In genomic region chr2:129267559-129267958, GRCh38 we compare ENCODE assay signal across 32 cellular contexts.
"Had no signal": no experiment of that assay in that cellular context is flagged by ENCODE, and none has a peak within 500 bp of the region (broad histone marks: within the 10 kb centered on the region; RNA-seq: fewer than 3 reads in every experiment).

No MANE protein-coding gene starts in this region.

- ATAC-seq: activated naive CD4-positive, alpha-beta T cell treated with anti-CD3 and anti-CD28 coated beads, Interleukin-2, amount 50 U/mL, for 72 hours; activated naive CD8-positive, alpha-beta T cell treated with anti-CD3 and anti-CD28 coated beads, Interleukin-2, amount 50 U/mL, for 24 hours; activated T-cell treated with anti-CD3 and anti-CD28 coated beads, Interleukin-2, amount 50 U/mL, for 4 hours; activated T-cell treated with anti-CD3 and anti-CD28 coated beads, Interleukin-2, amount 50 U/mL, for 72 hours; activated T-helper 17 cell treated with anti-CD3 and anti-CD28 coated beads, Interleukin-2, amount 50 U/mL, for 72 hours; body of pancreas had no signal

- H3K27ac ChIP-seq: adrenal gland, ascending aorta, body of pancreas, brain microvascular endothelial cell, breast epithelium, cardiac muscle cell had no signal

- H3K36me3 ChIP-seq: adrenal gland, ascending aorta, brain microvascular endothelial cell, breast epithelium, cardiac muscle cell had no signal

- H3K4me3 ChIP-seq: adrenal gland, ascending aorta, body of pancreas, breast epithelium, cardiac muscle cell had no signal

- H3K4me1 ChIP-seq: adrenal gland, ascending aorta, body of pancreas, breast epithelium had no signal

- DNase-seq: activated effector memory CD4-positive, alpha-beta T cell treated with anti-CD3 and anti-CD28 coated beads, Interleukin-2, amount 50 U/mL, for 16 hours; activated effector memory CD4-positive, alpha-beta T cell treated with Interleukin-2 at 50 U/mL for 16 hours; activated gamma-delta T cell; activated gamma-delta T cell treated with Interleukin-2 at 50 U/mL for 16 hours; activated naive CD4-positive, alpha-beta T cell; activated naive CD4-positive, alpha-beta T cell treated with anti-CD3 and anti-CD28 coated beads for 36 hours; activated naive CD4-positive, alpha-beta T cell treated with anti-CD3 and anti-CD28 coated beads, Interleukin-2, amount 10 ng/mL, durations not matched to agents 7 days and 5 days; activated naive CD4-positive, alpha-beta T cell treated with anti-CD3 and anti-CD28 coated beads, Interleukin-2, amount 50 U/mL, for 16 hours; activated naive CD4-positive, alpha-beta T cell treated with Interleukin-2 at 50 U/mL for 16 hours; activated naive CD8-positive, alpha-beta T cell treated with anti-CD3 and anti-CD28 coated beads for 36 hours; activated naive CD8-positive, alpha-beta T cell treated with anti-CD3 and anti-CD28 coated beads, Interleukin-2, amount 10 ng/mL, durations not matched to agents 7 days and 5 days; activated naive CD8-positive, alpha-beta T cell treated with anti-CD3 and anti-CD28 coated beads, Interleukin-2, amount 50 U/mL, for 24 hours; activated T-cell treated with anti-CD3 and anti-CD28 coated beads, Interleukin-2, amount 50 U/mL, for 4 hours; activated T-cell treated with anti-CD3 and anti-CD28 coated beads, Interleukin-2, amount 50 U/mL, for 48 hours; activated T-cell treated with anti-CD3 and anti-CD28 coated beads, Interleukin-2, amount 50 U/mL, for 72 hours; adrenal gland; amniotic stem cell; amygdala; anterior cingulate cortex; aorta; body of pancreas; brain microvascular endothelial cell; caudate nucleus; central memory CD4-positive, alpha-beta T cell; cerebellar nuclear complex had no signal

- FAIRE-seq: astrocyte, bronchial epithelial cell had no signal

- H3K27me3 ChIP-seq: adrenal gland, ascending aorta, body of pancreas, brain microvascular endothelial cell, breast epithelium, cardiac muscle cell had no signal
